ENCODE assay signal across 13 cellular contexts in genomic region chr3:71232175-71232679, GRCh38.
"Had no signal": no experiment of that assay in that cellular context is flagged by ENCODE, and none has a peak within 500 bp of the region (broad histone marks: within the 10 kb centered on the region; RNA-seq: fewer than 3 reads in every experiment).

No MANE protein-coding gene starts in this region.

- H3K4me3 Mint-ChIP-seq: T-helper 1 cell treated with Interleukin-12 subunit alpha and Interleukin-12 subunit beta and Interleukin-4 antibody, amounts not matched to agents 30 μg/mL and 1 μg/mL, for 36 hours; type B pancreatic cell had no signal

- H3K9me3 ChIP-seq: neutrophil had no signal

- ATAC-seq: left ventricle myocardium superior, Right ventricle myocardium inferior, SK-N-SH treated with all-trans-retinoic acid at 6 μM for 48 hours had no signal

- H3K27ac ChIP-seq: brain microvascular endothelial cell, neutrophil had no signal

- DNase-seq: activated CD4-positive, alpha-beta T cell treated with anti-CD3 and anti-CD28 coated beads, Interleukin-2, amount 50 U/mL, for 4 hours; activated CD8-positive, alpha-beta memory T cell treated with anti-CD3 and anti-CD28 coated beads, Interleukin-2, amount 50 U/mL, for 48 hours; brain microvascular endothelial cell; cerebellar nuclear complex; dermis blood vessel endothelial cell; left ventricle myocardium superior; stimulated activated CD4-positive, alpha-beta T cell treated with anti-CD3 and anti-CD28 coated beads, Interleukin-4, amount 100 ng/mL, for 4 hours; substantia nigra had no signal

- H3K9me3 Mint-ChIP-seq: T-helper 1 cell treated with Interleukin-12 subunit alpha and Interleukin-12 subunit beta and Interleukin-4 antibody, amounts not matched to agents 30 μg/mL and 1 μg/mL, for 36 hours; type B pancreatic cell had no signal

- H3K27me3 Mint-ChIP-seq: type B pancreatic cell had no signal

- H3K27ac Mint-ChIP-seq: T-helper 1 cell treated with Interleukin-12 subunit alpha and Interleukin-12 subunit beta and Interleukin-4 antibody, amounts not matched to agents 30 μg/mL and 1 μg/mL, for 36 hours; type B pancreatic cell had no signal

- H3K36me3 ChIP-seq: brain microvascular endothelial cell, neutrophil had no signal
